Comparison of ENCODE assay signal across 1 cellular context in the genomic region with DNA sequence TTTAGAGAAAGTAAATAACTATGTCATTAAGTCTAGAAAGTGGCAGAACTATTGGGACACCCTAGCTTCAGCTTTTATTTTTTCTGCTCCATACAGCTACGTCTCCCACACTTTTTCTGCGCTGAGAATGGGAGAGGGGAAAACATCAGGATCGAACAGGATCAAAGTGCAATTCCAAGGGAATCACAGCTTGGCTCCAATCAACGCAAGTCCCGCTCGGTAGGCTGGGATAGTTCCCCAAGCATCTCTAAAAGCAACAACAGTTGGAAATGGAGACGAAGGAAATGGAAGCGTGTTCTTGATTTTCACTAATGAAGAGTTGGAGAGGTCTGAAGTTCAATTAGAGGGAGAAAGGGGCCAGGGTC.
TF ChIP-seq lines count a peak whose summit lies in the region.

No MANE protein-coding gene starts in this region.

TF ChIP-seq in H1, 55 proteins besides CTCF, POLR2A, EP300 and RAD21:
- TF ChIP-seq SIN3A (conservative IDR thresholded peaks at IDR 0.05 in 1 of 2, IDR thresholded peaks at IDR 0.05 in 1 of 2; ENCODE audit: low read depth in 1 of 2, low read length in 2 of 2) (no peak), GTF2F1 (IDR thresholded peaks at IDR 0.05; ENCODE audit: borderline replicate concordance, low read depth, low read length) (no peak), KDM1A (IDR thresholded peaks at IDR 0.05; ENCODE audit: borderline replicate concordance, low read length) (no peak), CREB1 (IDR thresholded peaks at IDR 0.05) (no peak), SIX5 (IDR thresholded peaks at IDR 0.05; ENCODE audit: low read depth, low read length) (no peak), CEBPB (IDR thresholded peaks at IDR 0.05; ENCODE audit: low read depth, low read length) (no peak), SIRT6 (IDR thresholded peaks at IDR 0.05; ENCODE audit: low read length) (no peak), TEAD4 (IDR thresholded peaks at IDR 0.05; ENCODE audit: low read depth, low read length) (no peak), FOSL1 (IDR thresholded peaks at IDR 0.05; ENCODE audit: insufficient read depth, low read depth, low read length) (no peak), CHD2 (IDR thresholded peaks at IDR 0.05; ENCODE audit: low read length) (no peak), CTBP2 (IDR thresholded peaks at IDR 0.05; ENCODE audit: borderline replicate concordance, insufficient read depth, insufficient read length, low read length) (no peak), CHD7 (IDR thresholded peaks at IDR 0.05; ENCODE audit: insufficient replicate concordance, low read length) (no peak), TCF12 (IDR thresholded peaks at IDR 0.05; ENCODE audit: low read depth, low read length) (no peak), USF2 (IDR thresholded peaks at IDR 0.05; ENCODE audit: low read length) (no peak), CHD1 (IDR thresholded peaks at IDR 0.05; ENCODE audit: low read depth, low read length) (no peak), MAFK (IDR thresholded peaks at IDR 0.05; ENCODE audit: low read depth, low read length) (no peak), SUZ12 (IDR thresholded peaks at IDR 0.05; ENCODE audit: low read length) (no peak), CBX8 (IDR thresholded peaks at IDR 0.05; ENCODE audit: borderline replicate concordance, low read depth, low read length) (no peak), BACH1 (IDR thresholded peaks at IDR 0.05; ENCODE audit: low read length) (no peak)
- TF ChIP-seq, protein P1, sequence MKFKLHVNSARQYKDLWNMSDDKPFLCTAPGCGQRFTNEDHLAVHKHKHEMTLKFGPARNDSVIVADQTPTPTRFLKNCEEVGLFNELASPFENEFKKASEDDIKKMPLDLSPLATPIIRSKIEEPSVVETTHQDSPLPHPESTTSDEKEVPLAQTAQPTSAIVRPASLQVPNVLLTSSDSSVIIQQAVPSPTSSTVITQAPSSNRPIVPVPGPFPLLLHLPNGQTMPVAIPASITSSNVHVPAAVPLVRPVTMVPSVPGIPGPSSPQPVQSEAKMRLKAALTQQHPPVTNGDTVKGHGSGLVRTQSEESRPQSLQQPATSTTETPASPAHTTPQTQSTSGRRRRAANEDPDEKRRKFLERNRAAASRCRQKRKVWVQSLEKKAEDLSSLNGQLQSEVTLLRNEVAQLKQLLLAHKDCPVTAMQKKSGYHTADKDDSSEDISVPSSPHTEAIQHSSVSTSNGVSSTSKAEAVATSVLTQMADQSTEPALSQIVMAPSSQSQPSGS (IDR thresholded peaks at IDR 0.05; ENCODE audit: low read length): no peak
